ENCODE assay signal across 8 cellular contexts in genomic region chr14:68862954-68863594, GRCh38.
DNase-seq lines count a peak whose midpoint lies in the region; ATAC-seq and FAIRE-seq lines count a peak whose summit lies in the region.

No MANE protein-coding gene starts in this region.

- DNase-seq in COLO668 (lab: John Stamatoyannopoulos, UW; ENCODE audit: unreplicated experiment) (peak; percentile 84), HTR-8/SVneo (ENCODE audit: insufficient read length, low spot score) (peak; percentile 99), NOMO-1 treated with DMSO at 0.1 percent for 48 hours (lab: John Stamatoyannopoulos, UW; ENCODE audit: unreplicated experiment) (peak; percentile 65), epidermal melanocyte (ENCODE audit: insufficient read length, low spot score) (peak; percentile 92), mucosa of gallbladder (ENCODE audit: low spot score) (peak; percentile 83)
- DNase-seq in activated CD8-positive, alpha-beta memory T cell treated with anti-CD3 and anti-CD28 coated beads for 4 hours (ENCODE audit: low read depth in 2 of 2): peak; percentile 36 to 38
- DNase-seq in stimulated activated CD8-positive, alpha-beta memory T cell treated with anti-CD3 and anti-CD28 coated beads, Interleukin-7, amount 100 ng/mL, for 4 hours (ENCODE audit: low read depth in 2 of 2): peak; percentile 31

- peak; percentile 99 for FAIRE-seq in HTR-8/SVneo (lab: Jason Lieb, UNC)

- no peak for ATAC-seq in HG03175 (IDR thresholded peaks at IDR 0.05; ENCODE audit: unreplicated experiment)

Comparison
In these comparisons a context has a peak if more than half of its experiments do, and no peak if none do; other contexts are left out.
1. DNase-seq: peak in every context shown above with its lines; median percentile 99 in HTR-8/SVneo; 92 in epidermal melanocyte; 84 in COLO668; 83 in mucosa of gallbladder; 65 in NOMO-1 treated with DMSO at 0.1 percent for 48 hours; 37 in activated CD8-positive, alpha-beta memory T cell treated with anti-CD3 and anti-CD28 coated beads for 4 hours; 31 in stimulated activated CD8-positive, alpha-beta memory T cell treated with anti-CD3 and anti-CD28 coated beads, Interleukin-7, amount 100 ng/mL, for 4 hours.